Comparison of ENCODE assay signal across 16 cellular contexts in the genomic region with DNA sequence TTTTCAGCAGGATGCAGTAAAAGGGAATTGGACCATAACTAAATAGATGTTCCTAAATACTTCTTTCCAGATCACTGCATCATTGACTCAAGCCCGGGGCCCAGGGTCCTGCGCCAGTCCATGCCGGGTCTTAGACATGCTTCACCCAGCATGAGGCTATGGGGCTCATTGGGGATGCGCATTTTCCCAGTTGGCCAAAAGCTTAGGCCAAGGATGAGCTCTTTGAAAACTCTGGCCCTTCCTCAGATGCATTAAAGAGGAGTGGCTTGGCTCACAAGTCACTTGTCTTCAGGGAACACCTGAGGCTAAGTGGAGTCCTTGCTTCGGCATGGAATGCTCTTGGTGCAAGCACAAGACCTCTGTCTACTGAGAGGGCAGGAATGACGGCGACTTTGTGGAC.
"Had no signal": no experiment of that assay in that cellular context is flagged by ENCODE, and none has a peak within 500 bp of the region (broad histone marks: within the 10 kb centered on the region; RNA-seq: fewer than 3 reads in every experiment).

No MANE protein-coding gene starts in this region.

- H3K36me3 ChIP-seq: ascending aorta, gastroesophageal sphincter, heart right ventricle, left lung, tibial nerve had no signal

- H3K27ac Mint-ChIP-seq: activated naive CD4-positive, alpha-beta T cell treated with anti-CD3 and anti-CD28 coated beads, Interleukin-2, amount 50 U/mL, for 24 hours had no signal

- H3K36me3 Mint-ChIP-seq: activated naive CD4-positive, alpha-beta T cell treated with anti-CD3 and anti-CD28 coated beads, Interleukin-2, amount 50 U/mL, for 24 hours had no signal

- H3K4me1 Mint-ChIP-seq: activated naive CD4-positive, alpha-beta T cell treated with anti-CD3 and anti-CD28 coated beads, Interleukin-2, amount 50 U/mL, for 24 hours had no signal

- DNase-seq: activated CD4-positive, alpha-beta T cell treated with anti-CD3 and anti-CD28 coated beads for 1 hour; activated CD4-positive, alpha-beta T cell treated with anti-CD3 and anti-CD28 coated beads, Interleukin-2, amount 50 U/mL, for 48 hours; activated gamma-delta T cell; effector CD4-positive, alpha-beta T cell; heart right ventricle; left lung; psoas muscle; stimulated activated naive CD8-positive, alpha-beta T cell treated with anti-CD3 and anti-CD28 coated beads, Interleukin-15, Interleukin-2, amounts not matched to agents 100 U/mL and 50 U/mL, for 24 hours; T-helper 2 cell had no signal

- H3K4me3 ChIP-seq: ascending aorta, coronary artery, gastroesophageal sphincter, heart right ventricle, left lung, psoas muscle, skin epidermis, tibial nerve had no signal

- H3K4me3 Mint-ChIP-seq: activated naive CD4-positive, alpha-beta T cell treated with anti-CD3 and anti-CD28 coated beads, Interleukin-2, amount 50 U/mL, for 24 hours; neural crest cell had no signal

- H3K9me3 Mint-ChIP-seq: activated naive CD4-positive, alpha-beta T cell treated with anti-CD3 and anti-CD28 coated beads, Interleukin-2, amount 50 U/mL, for 24 hours had no signal

- H3K27me3 ChIP-seq: ascending aorta, tibial nerve had no signal
